ENCODE assay signal across 22 cellular contexts in the genomic region with DNA sequence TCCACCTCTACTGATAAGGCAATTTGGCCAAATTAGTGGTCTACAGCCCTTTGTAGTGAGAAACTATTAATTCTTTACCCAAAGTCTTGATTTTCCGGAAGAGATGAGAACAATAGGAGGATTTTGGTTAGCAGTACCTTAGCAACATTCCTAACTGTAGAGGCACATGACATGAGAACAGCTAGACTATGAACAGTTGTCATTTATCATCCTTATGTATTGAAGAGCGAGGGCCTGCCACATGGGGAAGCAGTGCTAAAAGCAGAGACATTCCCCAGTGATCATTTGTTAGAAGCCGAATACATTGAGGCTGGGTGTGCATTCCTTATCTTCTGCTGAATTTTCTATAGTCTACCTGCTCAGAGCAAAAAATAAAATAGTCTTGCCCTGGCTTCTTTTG.
"Had no signal": no experiment of that assay in that cellular context is flagged by ENCODE, and none has a peak within 500 bp of the region (broad histone marks: within the 10 kb centered on the region; RNA-seq: fewer than 3 reads in every experiment).

No MANE protein-coding gene starts in this region.

- DNase-seq: activated CD4-positive, alpha-beta memory T cell treated with anti-CD3 and anti-CD28 coated beads for 36 hours; activated CD4-positive, alpha-beta T cell treated with anti-CD3 and anti-CD28 coated beads, Interleukin-2, amount 10 ng/mL, durations not matched to agents 24 days and 14 days; activated CD4-positive, CD25-positive, alpha-beta regulatory T cell treated with anti-CD3 and anti-CD28 coated beads, Interleukin-2, amount 50 U/mL, for 72 hours; activated T-cell treated with anti-CD3 and anti-CD28 coated beads, Interleukin-2, amount 50 U/mL, for 4 hours; anterior cingulate cortex; effector memory CD8-positive, alpha-beta T cell; heart left ventricle; left lung; lower lobe of right lung; mesenchymal stem cell; mucosa of descending colon; right lobe of liver; stimulated activated CD4-positive, alpha-beta T cell treated with anti-CD3 and anti-CD28 coated beads, Interleukin-12 subunit alpha, Interleukin-12 subunit beta, amount 100 ng/mL, for 4 hours; stimulated activated CD4-positive, alpha-beta T cell treated with anti-CD3 and anti-CD28 coated beads, Interleukin-4, amount 100 ng/mL, for 1 hour; T-helper 2 cell; upper lobe of left lung had no signal

- H3K27me3 Mint-ChIP-seq: activated CD4-positive, alpha-beta memory T cell treated with anti-CD3 and anti-CD28 coated beads for 36 hours; activated CD4-positive, alpha-beta T cell treated with anti-CD3 and anti-CD28 coated beads, Interleukin-2, amount 10 ng/mL, durations not matched to agents 24 days and 14 days; activated naive CD8-positive, alpha-beta T cell; activated T-helper 17 cell treated with anti-CD3 and anti-CD28 coated beads, Interleukin-2, amount 50 U/mL, for 72 hours; brain; effector memory CD8-positive, alpha-beta T cell; natural killer cell treated with Interleukin-12 subunit alpha and Interleukin-12 subunit beta and Interleukin-15 and Interleukin-18, amount 100 ng/mL, for 72 hours; stimulated activated naive CD8-positive, alpha-beta T cell treated with anti-CD3 and anti-CD28 coated beads, Interleukin-15, Interleukin-2, amounts not matched to agents 100 ng/mL and 50 ng/mL, for 24 hours had no signal

- ATAC-seq: activated T-cell treated with anti-CD3 and anti-CD28 coated beads, Interleukin-2, amount 50 U/mL, for 4 hours; activated T-helper 17 cell treated with anti-CD3 and anti-CD28 coated beads, Interleukin-2, amount 50 U/mL, for 72 hours; effector memory CD8-positive, alpha-beta T cell; gastroesophageal sphincter; heart left ventricle; left lung; lower lobe of right lung; natural killer cell treated with Interleukin-12 subunit alpha and Interleukin-12 subunit beta and Interleukin-15 and Interleukin-18, amount 100 ng/mL, for 72 hours had no signal

- H3K9me3 Mint-ChIP-seq: activated CD4-positive, alpha-beta memory T cell treated with anti-CD3 and anti-CD28 coated beads for 36 hours; activated CD4-positive, alpha-beta T cell treated with anti-CD3 and anti-CD28 coated beads, Interleukin-2, amount 10 ng/mL, durations not matched to agents 24 days and 14 days; activated T-cell treated with anti-CD3 and anti-CD28 coated beads, Interleukin-2, amount 50 U/mL, for 4 hours; activated T-helper 17 cell treated with anti-CD3 and anti-CD28 coated beads, Interleukin-2, amount 50 U/mL, for 72 hours; brain; effector memory CD8-positive, alpha-beta T cell; natural killer cell treated with Interleukin-12 subunit alpha and Interleukin-12 subunit beta and Interleukin-15 and Interleukin-18, amount 100 ng/mL, for 72 hours; stimulated activated naive CD8-positive, alpha-beta T cell treated with anti-CD3 and anti-CD28 coated beads, Interleukin-15, Interleukin-2, amounts not matched to agents 100 ng/mL and 50 ng/mL, for 24 hours had no signal

- H3K4me3 Mint-ChIP-seq: activated CD4-positive, alpha-beta memory T cell treated with anti-CD3 and anti-CD28 coated beads for 36 hours; activated CD4-positive, alpha-beta T cell treated with anti-CD3 and anti-CD28 coated beads, Interleukin-2, amount 10 ng/mL, durations not matched to agents 24 days and 14 days; activated naive CD8-positive, alpha-beta T cell; activated T-cell treated with anti-CD3 and anti-CD28 coated beads, Interleukin-2, amount 50 U/mL, for 4 hours; activated T-helper 17 cell treated with anti-CD3 and anti-CD28 coated beads, Interleukin-2, amount 50 U/mL, for 72 hours; brain; effector memory CD8-positive, alpha-beta T cell; natural killer cell treated with Interleukin-12 subunit alpha and Interleukin-12 subunit beta and Interleukin-15 and Interleukin-18, amount 100 ng/mL, for 72 hours; stimulated activated naive CD8-positive, alpha-beta T cell treated with anti-CD3 and anti-CD28 coated beads, Interleukin-15, Interleukin-2, amounts not matched to agents 100 ng/mL and 50 ng/mL, for 24 hours had no signal

- H3K27ac Mint-ChIP-seq: activated CD4-positive, alpha-beta memory T cell treated with anti-CD3 and anti-CD28 coated beads for 36 hours; activated CD4-positive, alpha-beta T cell treated with anti-CD3 and anti-CD28 coated beads, Interleukin-2, amount 10 ng/mL, durations not matched to agents 24 days and 14 days; activated naive CD8-positive, alpha-beta T cell; activated T-helper 17 cell treated with anti-CD3 and anti-CD28 coated beads, Interleukin-2, amount 50 U/mL, for 72 hours; effector memory CD8-positive, alpha-beta T cell; natural killer cell treated with Interleukin-12 subunit alpha and Interleukin-12 subunit beta and Interleukin-15 and Interleukin-18, amount 100 ng/mL, for 72 hours; stimulated activated naive CD8-positive, alpha-beta T cell treated with anti-CD3 and anti-CD28 coated beads, Interleukin-15, Interleukin-2, amounts not matched to agents 100 ng/mL and 50 ng/mL, for 24 hours had no signal

- H3K4me1 Mint-ChIP-seq: activated T-helper 17 cell treated with anti-CD3 and anti-CD28 coated beads, Interleukin-2, amount 50 U/mL, for 72 hours had no signal
